In the genomic region with DNA sequence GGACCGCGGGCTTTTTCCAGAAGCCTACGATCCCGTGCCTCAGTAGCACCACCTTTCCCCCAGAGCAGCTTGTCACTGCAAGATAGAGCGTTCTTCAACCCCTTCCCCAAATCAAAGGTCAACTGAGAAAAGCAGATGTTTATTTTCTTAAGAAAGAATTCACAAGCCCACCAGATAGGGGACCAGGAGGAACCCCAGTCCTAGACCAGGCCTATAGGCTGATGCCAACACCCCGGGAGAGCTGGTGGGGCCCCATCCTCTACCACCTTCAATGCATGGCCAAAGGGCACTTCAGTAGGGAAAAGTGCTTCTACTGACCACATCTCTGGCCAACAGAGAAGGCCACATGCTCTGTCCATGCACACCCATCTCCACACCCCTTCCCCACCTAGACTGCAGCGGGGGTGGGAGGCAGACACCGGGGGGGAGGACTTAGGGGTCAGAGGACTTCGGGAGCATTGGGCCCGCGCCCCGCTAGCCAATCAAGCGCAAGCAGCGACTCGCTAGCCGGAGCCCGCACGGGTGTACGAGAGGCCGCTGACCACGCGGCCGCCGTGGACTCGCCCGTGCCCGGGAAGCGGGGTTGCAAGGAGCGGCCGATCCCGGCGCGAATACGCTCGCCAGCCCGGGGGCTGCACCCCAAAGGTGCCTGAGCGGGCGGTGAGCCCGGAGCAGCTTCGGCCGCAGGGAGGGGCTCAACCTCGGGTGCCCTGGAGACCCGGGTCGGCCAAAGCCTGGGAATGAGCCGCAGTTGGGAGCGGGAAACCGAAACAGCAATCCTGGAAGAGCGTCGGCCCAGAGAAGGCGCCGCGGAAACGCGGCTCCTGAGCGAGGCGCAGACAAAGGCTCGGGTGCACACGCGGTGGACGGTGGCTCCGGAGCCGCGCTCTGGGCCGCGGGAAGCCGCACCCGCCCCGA, we compare ENCODE assay signal across 9 cellular contexts. TPM values are rescaled to one million over a fixed set of nuclear protein-coding genes. Genes with fewer than 3 reads are reported as not detected.
DNase-seq lines count a peak whose midpoint lies in the region; ATAC-seq and TF ChIP-seq lines count a peak whose summit lies in the region.
"Had no signal": no experiment of that assay in that cellular context is flagged by ENCODE, and none has a peak within 500 bp of the region (broad histone marks: within the 10 kb centered on the region; RNA-seq: fewer than 3 reads in every experiment).

No MANE protein-coding gene starts in this region.

- H3K9me3 ChIP-seq in HAP-1, result no peaks in the 10 kb centered on the region

- H3K4me1 ChIP-seq in HAP-1, result peaks cover 37% of the 10 kb centered on the region

- H3K27me3 ChIP-seq in HAP-1 (ENCODE audit: low read depth), result peaks cover 16% of the 10 kb centered on the region
- peaks cover 5% of the 10 kb centered on the region for H3K27me3 ChIP-seq in brain microvascular endothelial cell (replicated peaks)

- DNase-seq in HAP-1 (ENCODE audit: low spot score in 2 of 2), result peak in 1 of 2 experiments; percentile 40
- DNase-seq in brain microvascular endothelial cell, result no peak
- DNase-seq in iris pigment epithelial cell (ENCODE audit: low read depth), result peak; percentile 4
- no peak for DNase-seq in activated CD8-positive, alpha-beta memory T cell treated with anti-CD3 and anti-CD28 coated beads for 24 hours
- DNase-seq in omental fat pad (ENCODE audit: low spot score), result no peak
- no peak for DNase-seq in NCI-H2081 treated with DMSO at 0.1 percent for 48 hours (lab: John Stamatoyannopoulos, UW)
- DNase-seq in SIG-M5 treated with dmso at 0.1 percent for 504 hours (lab: John Stamatoyannopoulos, UW; ENCODE audit: unreplicated experiment), result no peak
- DNase-seq: NK-92 treated with Interleukin-12 subunit alpha and Interleukin-12 subunit beta, amount 100 ng/mL, for 24 hours had no signal

- H3K27ac ChIP-seq in brain microvascular endothelial cell (peak overlapping the region; percentile 66), skin epidermis (peak overlapping the region in 3 of 21 experiments; percentile 9 to 66 (median 10))

- TF ChIP-seq CTCF in brain microvascular endothelial cell (IDR thresholded peaks at IDR 0.05; ENCODE audit: low read depth, low read length, missing control alignments) (no peak), omental fat pad (IDR thresholded peaks at IDR 0.05) (no peak)

- ATAC-seq in omental fat pad (ENCODE audit: low FRiP score), result no peak

- H3K4me3 ChIP-seq in HAP-1 (peak overlapping the region; percentile 71), brain microvascular endothelial cell (ENCODE audit: low read depth, low read length) (peak overlapping the region; percentile 58), skin epidermis (peak overlapping the region; percentile 26 to 46 (median 36))

- H3K36me3 ChIP-seq in HAP-1 (replicated peaks) (no peaks in the 10 kb centered on the region), brain microvascular endothelial cell (replicated peaks) (no peaks in the 10 kb centered on the region)

- in situ Hi-C loops in HAP-1 (cut with MboI; ENCODE audit: low sequenced_read_pairs), result no loop called here
- in situ Hi-C loops in brain microvascular endothelial cell (cut with HindIII; ENCODE audit: low pct_ligation_motif_present, low sequenced_read_pairs), result no loop called here

RNA-seq across cellular contexts. Expression of a gene that starts 2.8 kb away (rescaled TPM):
- total RNA-seq in omental fat pad, result 10 to 100 TPM in 3 of 4 donors, 1 to 10 TPM in 1; 9.1 to 75.3 (median 15.6) TPM
